14 cellular contexts compared by ENCODE assay signal in genomic region chr15:70491641-70492040, GRCh38.
A peak's percentile ranks its signal among the peaks of the same experiment; 100 is the strongest.
DNase-seq lines count a peak whose midpoint lies in the region; ATAC-seq and TF ChIP-seq lines count a peak whose summit lies in the region.
"Had no signal": no experiment of that assay in that cellular context is flagged by ENCODE, and none has a peak within 500 bp of the region (broad histone marks: within the 10 kb centered on the region; RNA-seq: fewer than 3 reads in every experiment).

No MANE protein-coding gene starts in this region.

- H3K4me1 Mint-ChIP-seq in activated CD8-positive, alpha-beta T cell treated with anti-CD3 and anti-CD28 coated beads, Interleukin-2, amount 10 ng/mL, durations not matched to agents 7 days and 5 days (ENCODE audit: low read depth) = peaks cover 87% of the 10 kb centered on the region
- H3K4me1 Mint-ChIP-seq in neural crest cell = peaks cover 12% of the 10 kb centered on the region

- H3K4me1 ChIP-seq in SK-N-SH (ENCODE audit: control insufficient read depth in 1 of 2, insufficient read depth in 2 of 2, low read depth in 1 of 2, low read length in 1 of 2) (peaks cover 42 to 48% of the 10 kb centered on the region in 2 experiments), gastrocnemius medialis (no peaks in the 10 kb centered on the region)
- H3K4me1 ChIP-seq: thyroid gland had no signal

- H3K9me3 Mint-ChIP-seq in activated CD8-positive, alpha-beta T cell treated with anti-CD3 and anti-CD28 coated beads, Interleukin-2, amount 10 ng/mL, durations not matched to agents 7 days and 5 days (ENCODE audit: insufficient read depth) = no peaks in the 10 kb centered on the region
- no peaks in the 10 kb centered on the region for H3K9me3 Mint-ChIP-seq in neural crest cell

- H3K27me3 ChIP-seq in SK-N-SH (ENCODE audit: insufficient read depth) = no peaks in the 10 kb centered on the region
- no peaks in the 10 kb centered on the region for H3K27me3 ChIP-seq in gastrocnemius medialis
- H3K27me3 ChIP-seq: thyroid gland had no signal

- no peak for TF ChIP-seq EP300 in SK-N-SH (IDR thresholded peaks at IDR 0.05; ENCODE audit: borderline replicate concordance in 1 of 2, low read depth in 1 of 2, low read length in 1 of 2)

- WGBS in SK-N-SH (ENCODE audit: low lambda C conversion rate) = over 99% methylated on average over 6 of the region's 6 CpGs

- peaks cover 5% of the 10 kb centered on the region for H3K36me3 Mint-ChIP-seq in activated CD8-positive, alpha-beta T cell treated with anti-CD3 and anti-CD28 coated beads, Interleukin-2, amount 10 ng/mL, durations not matched to agents 7 days and 5 days (ENCODE audit: low read depth)
- no peaks in the 10 kb centered on the region for H3K36me3 Mint-ChIP-seq in neural crest cell (ENCODE audit: low read depth)
- H3K36me3 Mint-ChIP-seq: brain had no signal

- CTCF ChIA-PET in SK-N-SH (lab: Yijun Ruan, JAX) = interaction anchor here (1.0 to 2.7 kb wide), 3 partner anchors 16 to 1014 kb away, joined by 4 to 8 read pairs (median 5); no protein-coding TSS in a partner anchor
- CTCF ChIA-PET in activated CD8-positive, alpha-beta T cell treated with anti-CD3 and anti-CD28 coated beads, Interleukin-2, amount 10 ng/mL, durations not matched to agents 7 days and 5 days (lab: Charles Lee) = interaction anchor here (0.6 to 14.2 kb wide), 7 partner anchors 11 to 191 kb away, joined by 3 to 106 read pairs (median 7); no protein-coding TSS in a partner anchor

- in situ Hi-C loops in gastrocnemius medialis (cut with MboI; ENCODE audit: low sequenced_read_pairs in 4 of 4) = loop anchor here in 1 of 4 donors (25.0 kb wide), 2 partner anchors 404 to 754 kb away; partner anchors contain the start of gene TLE3

- H3K9me2 ChIP-seq in SK-N-SH = no peaks in the 10 kb centered on the region

- no peak overlapping the region for H2AFZ ChIP-seq in SK-N-SH (ENCODE audit: low read depth)

- TF ChIP-seq POLR2A in gastrocnemius medialis (IDR thresholded peaks at IDR 0.05) = no peak

- H3K4me2 ChIP-seq in SK-N-SH = no peak overlapping the region

- H3K36me3 ChIP-seq in SK-N-SH (replicated peaks in 1 of 2; ENCODE audit: control insufficient read depth in 1 of 2, insufficient read depth in 2 of 2, low read length in 1 of 2) = no peaks in the 10 kb centered on the region
- H3K36me3 ChIP-seq in gastrocnemius medialis = no peaks in the 10 kb centered on the region
- H3K36me3 ChIP-seq: thyroid gland had no signal

- H3K9ac ChIP-seq in SK-N-SH = no peak overlapping the region

- ATAC-seq in SK-N-SH treated with all-trans-retinoic acid at 6 μM for 48 hours = no peak
- no peak for ATAC-seq in activated CD8-positive, alpha-beta T cell treated with anti-CD3 and anti-CD28 coated beads, Interleukin-2, amount 10 ng/mL, durations not matched to agents 7 days and 5 days
- no peak for ATAC-seq in gastrocnemius medialis

- DNase-seq in SK-N-SH (no peak), neural crest cell (ENCODE audit: low read depth, low spot score) (no peak), gastrocnemius medialis (no peak), NCI-H1417 treated with DMSO at 0.1 percent for 48 hours (lab: John Stamatoyannopoulos, UW) (no peak)
- no peak for DNase-seq in Jurkat, Clone E6-1 (ENCODE audit: low read depth, low spot score)
- DNase-seq in activated CD8-positive, alpha-beta T cell treated with anti-CD3 and anti-CD28 coated beads, Interleukin-2, amount 10 ng/mL, durations not matched to agents 7 days and 5 days = no peak
- no peak for DNase-seq in central memory CD4-positive, alpha-beta T cell
- DNase-seq: NCI-H1436, NCI-H510A, thyroid gland had no signal

- peaks cover 28% of the 10 kb centered on the region for H3K27me3 Mint-ChIP-seq in activated CD8-positive, alpha-beta T cell treated with anti-CD3 and anti-CD28 coated beads, Interleukin-2, amount 10 ng/mL, durations not matched to agents 7 days and 5 days (ENCODE audit: low read depth)
- no peaks in the 10 kb centered on the region for H3K27me3 Mint-ChIP-seq in neural crest cell (ENCODE audit: low read depth)

- peaks cover 30% of the 10 kb centered on the region for H3F3A ChIP-seq in SK-N-SH (replicated peaks; ENCODE audit: insufficient read depth)

- TF ChIP-seq RAD21 in SK-N-SH (IDR thresholded peaks at IDR 0.05; ENCODE audit: low read length) = no peak

- H3K9me3 ChIP-seq in SK-N-SH (no peaks in the 10 kb centered on the region), gastrocnemius medialis (no peaks in the 10 kb centered on the region)
- H3K9me3 ChIP-seq: thyroid gland had no signal

- H3K4me3 Mint-ChIP-seq in activated CD8-positive, alpha-beta T cell treated with anti-CD3 and anti-CD28 coated beads, Interleukin-2, amount 10 ng/mL, durations not matched to agents 7 days and 5 days = peak overlapping the region; percentile 75
- no peak overlapping the region for H3K4me3 Mint-ChIP-seq in neural crest cell
- H3K4me3 Mint-ChIP-seq: brain had no signal

- no peak for TF ChIP-seq CTCF in SK-N-SH (IDR thresholded peaks at IDR 0.05)
- no peak for TF ChIP-seq CTCF in neural crest cell (conservative IDR thresholded peaks at IDR 0.05)
- TF ChIP-seq CTCF in gastrocnemius medialis (IDR thresholded peaks at IDR 0.05 in 4 of 5, conservative IDR thresholded peaks at IDR 0.05 in 1 of 5) = no peak

- H3K4me3 ChIP-seq in SK-N-SH (ENCODE audit: low read depth in 2 of 2, low read length in 1 of 2) (no peak overlapping the region), gastrocnemius medialis (no peak overlapping the region)
- peak overlapping the region; percentile 37 for H3K4me3 ChIP-seq in Jurkat, Clone E6-1 (ENCODE audit: low read length)
- H3K4me3 ChIP-seq: skin epidermis, thyroid gland had no signal

- H4K20me1 ChIP-seq in SK-N-SH (ENCODE audit: insufficient read depth) = no peaks in the 10 kb centered on the region

- H3K27ac ChIP-seq in SK-N-SH (ENCODE audit: low read depth in 2 of 2, low read length in 1 of 2) (peak overlapping the region; percentile 75 to 83; a peak in 2 of 4 replicates), gastrocnemius medialis (no peak overlapping the region)
- H3K27ac ChIP-seq: 22Rv1, thyroid gland had no signal

- intact Hi-C loops in gastrocnemius medialis (cut with DNase I; ENCODE audit: low total_unique reads) = no loop called here

- no peaks in the 10 kb centered on the region; the same call in 1 of the 2 replicates for H3K79me2 ChIP-seq in SK-N-SH (ENCODE audit: insufficient read depth)

- POLR2A ChIA-PET in SK-N-SH (lab: Yijun Ruan, JAX) = interaction anchor here (1.7 kb wide), 1 partner anchor 11 kb away, joined by 3 read pairs; no protein-coding TSS in a partner anchor
- POLR2A ChIA-PET in activated CD8-positive, alpha-beta T cell treated with anti-CD3 and anti-CD28 coated beads, Interleukin-2, amount 10 ng/mL, durations not matched to agents 7 days and 5 days (lab: Charles Lee) = interaction anchor here (1.0 to 2.6 kb wide), 6 partner anchors 12 to 1023 kb away, joined by 3 to 14 read pairs (median 4); no protein-coding TSS in a partner anchor

- peak overlapping the region; percentile 95 for H3K27ac Mint-ChIP-seq in activated CD8-positive, alpha-beta T cell treated with anti-CD3 and anti-CD28 coated beads, Interleukin-2, amount 10 ng/mL, durations not matched to agents 7 days and 5 days
- peak overlapping the region; percentile 13 for H3K27ac Mint-ChIP-seq in neural crest cell (ENCODE audit: unreplicated experiment)

TF ChIP-seq in SK-N-SH, 30 proteins besides CTCF, POLR2A, EP300 and RAD21 (continues in another document):
- TF ChIP-seq FOXJ3 (CRISPR knock-in tag; IDR thresholded peaks at IDR 0.05) (no peak), ZBTB33 (IDR thresholded peaks at IDR 0.05; ENCODE audit: borderline replicate concordance, low read depth) (no peak), SMC3 (IDR thresholded peaks at IDR 0.05; ENCODE audit: low read depth, low read length) (no peak)

TF ChIP-seq in SK-N-SH treated with all-trans-retinoic acid at 6 μM for 48 hours, 23 proteins besides CTCF, POLR2A, EP300 and RAD21:
- TF ChIP-seq TCF4 (CRISPR knock-in tag; IDR thresholded peaks at IDR 0.05; ENCODE audit: borderline replicate concordance) = no peak
- no peak for TF ChIP-seq TOX (CRISPR knock-in tag; IDR thresholded peaks at IDR 0.05; ENCODE audit: borderline replicate concordance)
- TF ChIP-seq CREB5 (CRISPR knock-in tag; IDR thresholded peaks at IDR 0.05; ENCODE audit: low read depth) = no peak
- TF ChIP-seq RARB (CRISPR knock-in tag; IDR thresholded peaks at IDR 0.05) = no peak
- no peak for TF ChIP-seq ZNF8 (CRISPR knock-in tag; IDR thresholded peaks at IDR 0.05)
- no peak for TF ChIP-seq ZFP3 (CRISPR knock-in tag; IDR thresholded peaks at IDR 0.05)
TF ChIP-seq in SK-N-SH treated with all-trans-retinoic acid at 6 μM for 48 hours: peak in this region for 0.

Comparison
In these comparisons a context has a peak if more than half of its experiments do, and no peak if none do; other contexts are left out.
1. H3K27ac ChIP-seq: peak in SK-N-SH (2 of 2); none in gastrocnemius medialis (0 of 4).